Comparison of ENCODE assay signal across 13 cellular contexts in the genomic region with DNA sequence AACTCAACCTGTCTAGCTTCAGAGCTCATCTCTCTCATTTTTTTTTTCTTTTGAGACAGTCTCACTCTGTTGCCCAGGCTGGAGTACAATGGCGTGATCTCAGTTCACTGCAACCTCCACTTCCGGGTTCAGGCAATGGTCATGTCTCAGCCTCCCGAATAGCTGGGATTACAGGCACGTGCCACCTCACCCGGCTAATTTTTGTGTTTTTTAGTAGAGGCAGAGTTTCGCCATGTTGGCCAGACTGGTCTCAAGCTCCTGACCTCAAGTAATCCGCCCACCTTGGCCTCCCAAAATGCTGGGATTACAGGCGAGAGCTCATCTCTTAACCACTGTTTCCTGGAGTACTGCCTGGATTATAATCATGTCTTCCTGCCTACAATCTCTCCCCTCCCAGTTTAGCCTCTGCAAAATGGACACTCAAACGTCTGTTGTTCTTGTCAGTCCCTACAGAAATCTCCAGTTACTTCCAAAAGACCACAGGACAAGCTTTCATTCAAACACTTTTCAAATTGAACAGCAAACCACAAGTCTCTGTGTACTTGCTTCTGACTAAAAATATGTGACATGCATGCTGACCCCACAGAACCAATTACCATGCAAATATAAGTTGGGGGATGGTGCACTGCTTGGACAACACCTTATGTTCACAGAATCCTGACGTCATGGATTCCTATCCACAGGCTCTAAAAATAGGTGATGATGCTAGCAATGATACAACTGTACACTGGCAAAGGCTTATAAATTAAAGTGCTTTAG.
A peak's percentile ranks its signal among the peaks of the same experiment; 100 is the strongest.
DNase-seq lines count a peak whose midpoint lies in the region; ATAC-seq and TF ChIP-seq lines count a peak whose summit lies in the region.
"Had no signal": no experiment of that assay in that cellular context is flagged by ENCODE, and none has a peak within 500 bp of the region (broad histone marks: within the 10 kb centered on the region; RNA-seq: fewer than 3 reads in every experiment).

No MANE protein-coding gene starts in this region.

- POLR2A ChIA-PET in activated naive CD8-positive, alpha-beta T cell treated with anti-CD3 and anti-CD28 coated beads, Interleukin-2, amount 10 ng/mL, durations not matched to agents 7 days and 5 days (lab: Charles Lee): interaction anchor here (1.1 to 1.3 kb wide), 2 partner anchors 22 to 137 kb away, joined by 4 to 7 read pairs; partner anchors contain the start of gene SH3KBP1

- peaks cover 0 to 2% (median 0%) of the 10 kb centered on the region in 7 donors for H3K9me3 Mint-ChIP-seq in CD4-positive, CD25-positive, alpha-beta regulatory T cell
- no peaks in the 10 kb centered on the region for H3K9me3 Mint-ChIP-seq in activated naive CD8-positive, alpha-beta T cell treated with anti-CD3 and anti-CD28 coated beads, Interleukin-2, amount 10 ng/mL, durations not matched to agents 7 days and 5 days

- TF ChIP-seq POLR2A in tibial nerve (IDR thresholded peaks at IDR 0.05): no peak

- H3K36me3 Mint-ChIP-seq in CD4-positive, CD25-positive, alpha-beta regulatory T cell: peaks cover 9% of the 10 kb centered on the region
- H3K36me3 Mint-ChIP-seq in activated naive CD8-positive, alpha-beta T cell treated with anti-CD3 and anti-CD28 coated beads, Interleukin-2, amount 10 ng/mL, durations not matched to agents 7 days and 5 days: peaks cover 23% of the 10 kb centered on the region

- TF ChIP-seq EP300 in tibial nerve (IDR thresholded peaks at IDR 0.05): no peak

- H3K4me3 Mint-ChIP-seq in CD4-positive, CD25-positive, alpha-beta regulatory T cell: peak overlapping the region in 3 of 4 donors; percentile 31 to 72 (median 68)
- peak overlapping the region; percentile 16 for H3K4me3 Mint-ChIP-seq in activated naive CD8-positive, alpha-beta T cell treated with anti-CD3 and anti-CD28 coated beads, Interleukin-2, amount 10 ng/mL, durations not matched to agents 7 days and 5 days

- peak overlapping the region; percentile 51 for H3K4me3 ChIP-seq in CD4-positive, CD25-positive, alpha-beta regulatory T cell (ENCODE audit: low read depth, low read length)
- no peak overlapping the region for H3K4me3 ChIP-seq in tibial nerve
- H3K4me3 ChIP-seq: colonic mucosa, gastrocnemius medialis, SK-N-MC had no signal

- TF ChIP-seq CTCF in tibial nerve (IDR thresholded peaks at IDR 0.05): no peak

- no peak for ATAC-seq in CD4-positive, CD25-positive, alpha-beta regulatory T cell (ENCODE audit: low read depth in 2 of 2)
- peak; percentile 37 for ATAC-seq in GM18867 (IDR thresholded peaks at IDR 0.05; ENCODE audit: unreplicated experiment)
- ATAC-seq in HG03378 (IDR thresholded peaks at IDR 0.05; ENCODE audit: unreplicated experiment): peak; percentile 47
- ATAC-seq in activated naive CD8-positive, alpha-beta T cell treated with anti-CD3 and anti-CD28 coated beads, Interleukin-2, amount 10 ng/mL, durations not matched to agents 7 days and 5 days (ENCODE audit: low read depth): no peak
- ATAC-seq in GM21619 (IDR thresholded peaks at IDR 0.05; ENCODE audit: unreplicated experiment): no peak
- ATAC-seq: gastrocnemius medialis had no signal

- no peak for DNase-seq in CD4-positive, CD25-positive, alpha-beta regulatory T cell
- DNase-seq in activated naive CD8-positive, alpha-beta T cell treated with anti-CD3 and anti-CD28 coated beads, Interleukin-2, amount 10 ng/mL, durations not matched to agents 7 days and 5 days: no peak
- no peak for DNase-seq in ACHN
- DNase-seq in tibial nerve (ENCODE audit: low spot score in 2 of 2): no peak
- DNase-seq in DMS153 treated with DMSO at 0.1 percent for 48 hours (lab: John Stamatoyannopoulos, UW; ENCODE audit: unreplicated experiment): no peak
- DNase-seq: colonic mucosa, gastrocnemius medialis, IMR-90, NCI-H2171 had no signal

- H3K27ac ChIP-seq in CD4-positive, CD25-positive, alpha-beta regulatory T cell (ENCODE audit: insufficient read depth, low read length, poor library complexity, severe bottlenecking): peak overlapping the region; percentile 88
- no peak overlapping the region for H3K27ac ChIP-seq in tibial nerve
- H3K27ac ChIP-seq: colonic mucosa, gastrocnemius medialis, SK-N-MC had no signal

- no peaks in the 10 kb centered on the region for H3K27me3 ChIP-seq in CD4-positive, CD25-positive, alpha-beta regulatory T cell (ENCODE audit: control insufficient read depth, insufficient read depth, low read length)
- no peaks in the 10 kb centered on the region for H3K27me3 ChIP-seq in tibial nerve
- H3K27me3 ChIP-seq: colonic mucosa, gastrocnemius medialis had no signal

- H3K36me3 ChIP-seq in CD4-positive, CD25-positive, alpha-beta regulatory T cell (ENCODE audit: control insufficient read depth, insufficient read depth, low read length): peaks cover 6% of the 10 kb centered on the region
- H3K36me3 ChIP-seq in tibial nerve: no peaks in the 10 kb centered on the region
- H3K36me3 ChIP-seq: colonic mucosa, gastrocnemius medialis had no signal

- H3K9me3 ChIP-seq in CD4-positive, CD25-positive, alpha-beta regulatory T cell (ENCODE audit: control insufficient read depth in 2 of 2, low read length in 2 of 2): no peaks in the 10 kb centered on the region
- H3K9me3 ChIP-seq in tibial nerve: no peaks in the 10 kb centered on the region
- H3K9me3 ChIP-seq: colonic mucosa, gastrocnemius medialis had no signal

- peaks cover 30 to 95% (median 62%) of the 10 kb centered on the region in 4 donors for H3K4me1 Mint-ChIP-seq in CD4-positive, CD25-positive, alpha-beta regulatory T cell
- H3K4me1 Mint-ChIP-seq in activated naive CD8-positive, alpha-beta T cell treated with anti-CD3 and anti-CD28 coated beads, Interleukin-2, amount 10 ng/mL, durations not matched to agents 7 days and 5 days: peaks cover 71% of the 10 kb centered on the region

- H3K4me1 ChIP-seq in CD4-positive, CD25-positive, alpha-beta regulatory T cell (ENCODE audit: control insufficient read depth, insufficient read depth, low read length, poor library complexity, severe bottlenecking): peaks cover 78% of the 10 kb centered on the region
- H3K4me1 ChIP-seq in tibial nerve: peaks cover 0 to 7% (median 0%) of the 10 kb centered on the region in 4 donors
- H3K4me1 ChIP-seq: colonic mucosa, gastrocnemius medialis had no signal

- in situ Hi-C loops in ACHN (cut with HindIII; ENCODE audit: low pct_ligation_motif_present, low pct_unique_long_range_greater_than_20kb, low sequenced_read_pairs): no loop called here

- 70 to 72% methylated on average over 10 of the region's 10 CpGs for WGBS in tibial nerve, 2 donors

- no peaks in the 10 kb centered on the region for H3K27me3 Mint-ChIP-seq in CD4-positive, CD25-positive, alpha-beta regulatory T cell
- H3K27me3 Mint-ChIP-seq in activated naive CD8-positive, alpha-beta T cell treated with anti-CD3 and anti-CD28 coated beads, Interleukin-2, amount 10 ng/mL, durations not matched to agents 7 days and 5 days: no peaks in the 10 kb centered on the region

- peak overlapping the region; percentile 78 to 95 (median 82) for H3K27ac Mint-ChIP-seq in CD4-positive, CD25-positive, alpha-beta regulatory T cell
- peak overlapping the region; percentile 85 for H3K27ac Mint-ChIP-seq in activated naive CD8-positive, alpha-beta T cell treated with anti-CD3 and anti-CD28 coated beads, Interleukin-2, amount 10 ng/mL, durations not matched to agents 7 days and 5 days

Comparison
In these comparisons a context has a peak if more than half of its experiments do, and no peak if none do; other contexts are left out.
1. ATAC-seq: peak in GM18867 (single experiment) and HG03378 (single experiment); none in CD4-positive, CD25-positive, alpha-beta regulatory T cell (0 of 2), activated naive CD8-positive, alpha-beta T cell treated with anti-CD3 and anti-CD28 coated beads, Interleukin-2, amount 10 ng/mL, durations not matched to agents 7 days and 5 days (single experiment) and GM21619 (single experiment).